2 cellular contexts compared by ENCODE assay signal in genomic region chr20:31673435-31673834, GRCh38.
TF ChIP-seq lines count a peak whose summit lies in the region.

No MANE protein-coding gene starts in this region.

TF ChIP-seq in HEK293, 187 proteins besides CTCF, POLR2A, EP300 and RAD21:
- no peak for TF ChIP-seq TSHZ1 (tag by site-specific recombination; IDR thresholded peaks at IDR 0.05; ENCODE audit: borderline replicate concordance)
- peak; percentile 60 for TF ChIP-seq ZNF121 (tag by site-specific recombination; IDR thresholded peaks at IDR 0.05)

TF ChIP-seq in K562, 482 proteins besides CTCF, POLR2A, EP300 and RAD21:
- TF ChIP-seq ZNF224 (CRISPR knock-in tag; IDR thresholded peaks at IDR 0.05) (no peak), RBM25 (IDR thresholded peaks at IDR 0.05; ENCODE audit: low read depth, low read length, severe bottlenecking) (no peak), HES1 (IDR thresholded peaks at IDR 0.05; ENCODE audit: low read depth) (no peak), CHCHD3 (CRISPR knock-in tag; IDR thresholded peaks at IDR 0.05) (no peak), SRSF1 (IDR thresholded peaks at IDR 0.05; ENCODE audit: low read depth, low read length) (no peak), RBM34 (IDR thresholded peaks at IDR 0.05; ENCODE audit: borderline replicate concordance, insufficient read depth, low read length) (no peak), SIX5 (IDR thresholded peaks at IDR 0.05; ENCODE audit: borderline replicate concordance in 1 of 2, insufficient read depth in 1 of 2, low read depth in 1 of 2, low read length in 2 of 2) (no peak), CREB5 (CRISPR knock-in tag; IDR thresholded peaks at IDR 0.05) (no peak), HIVEP1 (CRISPR knock-in tag; IDR thresholded peaks at IDR 0.05) (no peak), SMAD1 (IDR thresholded peaks at IDR 0.05; ENCODE audit: low read depth, low read length, partially characterized antibody) (no peak), KLF6 (CRISPR knock-in tag; IDR thresholded peaks at IDR 0.05; ENCODE audit: borderline replicate concordance) (no peak), ZNF121 (CRISPR knock-in tag; conservative IDR thresholded peaks at IDR 0.05) (peak; percentile 65), ATF4 (CRISPR knock-in tag; IDR thresholded peaks at IDR 0.05) (no peak), U2AF1 (optimal IDR thresholded peaks at IDR 0.05; ENCODE audit: low read depth, low read length) (no peak), CTCFL (IDR thresholded peaks at IDR 0.05; ENCODE audit: borderline replicate concordance, insufficient read depth, low read depth, low read length, poor library complexity, severe bottlenecking) (no peak), MTA1 (IDR thresholded peaks at IDR 0.05; ENCODE audit: borderline replicate concordance) (no peak), HDAC3 (IDR thresholded peaks at IDR 0.05; ENCODE audit: borderline replicate concordance, partially characterized antibody) (peak; percentile 11), GATAD2A (IDR thresholded peaks at IDR 0.05) (no peak), SIN3A (IDR thresholded peaks at IDR 0.05; ENCODE audit: borderline replicate concordance in 2 of 2, control insufficient read depth in 1 of 2, low read depth in 2 of 2, low read length in 2 of 2) (no peak), SNRNP70 (optimal IDR thresholded peaks at IDR 0.05; ENCODE audit: low read depth, low read length) (no peak), MECOM (CRISPR knock-in tag; IDR thresholded peaks at IDR 0.05) (0 out of 2 replicates have a peak, but pooled peaks have one; percentile 2), CBX1 (IDR thresholded peaks at IDR 0.05; ENCODE audit: low read depth) (no peak), GTF2E2 (tag; IDR thresholded peaks at IDR 0.05) (no peak), COPS2 (conservative IDR thresholded peaks at IDR 0.05) (no peak), ZNF592 (IDR thresholded peaks at IDR 0.05) (no peak)
